Comparison of ENCODE assay signal across 9 cellular contexts in genomic region chr5:147578228-147579024, GRCh38.
DNase-seq lines count a peak whose midpoint lies in the region; ATAC-seq and TF ChIP-seq lines count a peak whose summit lies in the region.
"Had no signal": no experiment of that assay in that cellular context is flagged by ENCODE, and none has a peak within 500 bp of the region (broad histone marks: within the 10 kb centered on the region; RNA-seq: fewer than 3 reads in every experiment).

No MANE protein-coding gene starts in this region.

- peaks cover 4% of the 10 kb centered on the region for H3K27me3 Mint-ChIP-seq in activated CD4-positive, alpha-beta T cell treated with anti-CD3 and anti-CD28 coated beads for 36 hours

- CTCF ChIA-PET in activated CD4-positive, alpha-beta T cell treated with anti-CD3 and anti-CD28 coated beads for 36 hours (lab: Charles Lee), result interaction anchor here (0.9 kb wide), 1 partner anchor 15 kb away, joined by 3 read pairs; no protein-coding TSS in a partner anchor

- peak overlapping the region; percentile 53 for H3K4me3 ChIP-seq in SJCRH30
- H3K4me3 ChIP-seq in sigmoid colon, result peak overlapping the region in 2 of 4 donors; percentile 11 to 21

- intact Hi-C loops in sigmoid colon (cut with DNase I), result loop anchor here (1.0 to 5.0 kb wide), 2 partner anchors 186 to 354 kb away; no protein-coding TSS in a partner anchor
- intact Hi-C loops in activated CD4-positive, alpha-beta T cell treated with anti-CD3 and anti-CD28 coated beads for 36 hours (cut with DNase I, micrococcal nuclease), result loop anchor here (5.0 to 10.0 kb wide), 2 partner anchors 126 to 354 kb away; no protein-coding TSS in a partner anchor

- H3K4me3 Mint-ChIP-seq in activated CD4-positive, alpha-beta T cell treated with anti-CD3 and anti-CD28 coated beads for 36 hours, result no peak overlapping the region
- H3K4me3 Mint-ChIP-seq: T-helper 1 cell treated with Interleukin-12 subunit alpha and Interleukin-12 subunit beta and Interleukin-4 antibody, amounts not matched to agents 30 μg/mL and 1 μg/mL, for 36 hours had no signal

- TF ChIP-seq POLR2A in sigmoid colon (IDR thresholded peaks at IDR 0.05), result no peak

- H3K4me1 Mint-ChIP-seq in activated CD4-positive, alpha-beta T cell treated with anti-CD3 and anti-CD28 coated beads for 36 hours, result no peaks in the 10 kb centered on the region

- H3K36me3 ChIP-seq in SJCRH30 (no peaks in the 10 kb centered on the region), sigmoid colon (no peaks in the 10 kb centered on the region)

- H3K36me3 Mint-ChIP-seq in activated naive CD4-positive, alpha-beta T cell treated with anti-CD3 and anti-CD28 coated beads, Interleukin-2, amount 50 U/mL, for 72 hours, result peaks cover 0 to 5% of the 10 kb centered on the region in 2 donors
- no peaks in the 10 kb centered on the region for H3K36me3 Mint-ChIP-seq in activated CD4-positive, alpha-beta T cell treated with anti-CD3 and anti-CD28 coated beads for 36 hours (ENCODE audit: low read depth)

- TF ChIP-seq CTCF in foreskin keratinocyte (conservative IDR thresholded peaks at IDR 0.05), result peak; percentile 86
- peak; percentile 45 to 69 (median 52) for TF ChIP-seq CTCF in sigmoid colon (IDR thresholded peaks at IDR 0.05)

- TF ChIP-seq EP300 in sigmoid colon (IDR thresholded peaks at IDR 0.05), result no peak

- H3K4me1 ChIP-seq in SJCRH30 (peaks cover 4% of the 10 kb centered on the region; the same call in 1 of the 2 replicates), foreskin keratinocyte (no peaks in the 10 kb centered on the region), sigmoid colon (peaks cover 0 to 14% (median 4%) of the 10 kb centered on the region in 4 donors)

- H3K27ac ChIP-seq in SJCRH30 (no peak overlapping the region; the same call in 1 of the 2 replicates), foreskin keratinocyte (no peak overlapping the region), sigmoid colon (no peak overlapping the region)

- H3K9me3 Mint-ChIP-seq in activated naive CD4-positive, alpha-beta T cell treated with anti-CD3 and anti-CD28 coated beads, Interleukin-2, amount 50 U/mL, for 72 hours, result peaks cover 0 to 13% of the 10 kb centered on the region in 2 donors
- H3K9me3 Mint-ChIP-seq in activated CD4-positive, alpha-beta T cell treated with anti-CD3 and anti-CD28 coated beads for 36 hours (ENCODE audit: low read depth), result peaks cover 8% of the 10 kb centered on the region
- H3K9me3 Mint-ChIP-seq: T-helper 1 cell treated with Interleukin-12 subunit alpha and Interleukin-12 subunit beta and Interleukin-4 antibody, amounts not matched to agents 30 μg/mL and 1 μg/mL, for 36 hours had no signal

- DNase-seq in DMS53 (lab: John Stamatoyannopoulos, UW) (peak; percentile 84), LHCN-M2 (ENCODE audit: low read depth) (peak; percentile 42), SJCRH30 (peak; percentile 41 to 81), foreskin keratinocyte (peak in 1 of 2 donors; percentile 52), sigmoid colon (no peak), C1 segment of cervical spinal cord (lab: John Stamatoyannopoulos, UW) (no peak)
- no peak for DNase-seq in activated naive CD4-positive, alpha-beta T cell treated with anti-CD3 and anti-CD28 coated beads, Interleukin-2, amount 50 U/mL, for 72 hours (ENCODE audit: low spot score in 2 of 2)
- DNase-seq in activated CD4-positive, alpha-beta T cell treated with anti-CD3 and anti-CD28 coated beads for 36 hours, result no peak

- H3K9me3 ChIP-seq in SJCRH30 (replicated peaks) (no peaks in the 10 kb centered on the region), sigmoid colon (no peaks in the 10 kb centered on the region)

- H3K27me3 ChIP-seq in SJCRH30 (no peaks in the 10 kb centered on the region), foreskin keratinocyte (no peaks in the 10 kb centered on the region), sigmoid colon (no peaks in the 10 kb centered on the region)

- POLR2A ChIA-PET in activated CD4-positive, alpha-beta T cell treated with anti-CD3 and anti-CD28 coated beads for 36 hours (lab: Charles Lee), result no interaction called here

- no peak overlapping the region for H3K27ac Mint-ChIP-seq in activated naive CD4-positive, alpha-beta T cell treated with anti-CD3 and anti-CD28 coated beads, Interleukin-2, amount 50 U/mL, for 72 hours
- H3K27ac Mint-ChIP-seq in activated CD4-positive, alpha-beta T cell treated with anti-CD3 and anti-CD28 coated beads for 36 hours, result no peak overlapping the region
- H3K27ac Mint-ChIP-seq: T-helper 1 cell treated with Interleukin-12 subunit alpha and Interleukin-12 subunit beta and Interleukin-4 antibody, amounts not matched to agents 30 μg/mL and 1 μg/mL, for 36 hours had no signal

- WGBS in sigmoid colon, 2 donors, result 36 to 48% methylated on average over 8 of the region's 8 CpGs

- peak; percentile 65 for ATAC-seq in foreskin keratinocyte
- ATAC-seq in activated naive CD4-positive, alpha-beta T cell treated with anti-CD3 and anti-CD28 coated beads, Interleukin-2, amount 50 U/mL, for 72 hours, result no peak
- no peak for ATAC-seq in activated CD4-positive, alpha-beta T cell treated with anti-CD3 and anti-CD28 coated beads for 36 hours

Comparison
In these comparisons a context has a peak if more than half of its experiments do, and no peak if none do; other contexts are left out.
1. DNase-seq: peak in DMS53 (single experiment), LHCN-M2 (single experiment) and SJCRH30 (2 of 2); none in sigmoid colon (single experiment), activated naive CD4-positive, alpha-beta T cell treated with anti-CD3 and anti-CD28 coated beads, Interleukin-2, amount 50 U/mL, for 72 hours (0 of 2), activated CD4-positive, alpha-beta T cell treated with anti-CD3 and anti-CD28 coated beads for 36 hours (single experiment) and C1 segment of cervical spinal cord (0 of 14).